Comparison of ENCODE assay signal across 11 cellular contexts in the genomic region with DNA sequence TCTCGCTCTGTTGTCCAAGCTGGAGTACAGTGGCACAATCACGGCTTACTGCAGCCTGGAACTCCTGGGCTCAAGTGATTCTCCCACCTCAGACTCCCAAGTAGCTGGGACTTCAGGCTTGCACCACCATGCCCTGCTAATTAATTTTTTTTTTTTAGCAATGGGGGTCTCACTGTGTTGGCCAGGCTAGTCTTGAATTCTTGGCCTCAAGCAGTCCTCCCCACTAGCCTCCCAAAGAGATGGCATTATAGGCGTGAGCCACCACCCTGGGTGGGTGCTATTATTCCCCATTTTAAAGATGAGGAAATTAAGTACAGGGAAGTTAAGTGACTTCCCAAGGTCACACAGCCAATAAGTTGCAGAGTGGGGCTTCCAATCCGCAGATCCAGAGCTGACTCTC. TPM values are rescaled to one million over a fixed set of nuclear protein-coding genes. Genes with fewer than 3 reads are reported as not detected.
DNase-seq lines count a peak whose midpoint lies in the region; ATAC-seq and TF ChIP-seq lines count a peak whose summit lies in the region.
"Had no signal": no experiment of that assay in that cellular context is flagged by ENCODE, and none has a peak within 500 bp of the region (broad histone marks: within the 10 kb centered on the region; RNA-seq: fewer than 3 reads in every experiment).

No MANE protein-coding gene starts in this region.

- H3K4me3 Mint-ChIP-seq in activated CD8-positive, alpha-beta T cell treated with anti-CD3 and anti-CD28 coated beads for 36 hours, result peak overlapping the region; percentile 86
- H3K4me3 Mint-ChIP-seq in memory B cell, result no peak overlapping the region

- H3K9me3 Mint-ChIP-seq in activated CD8-positive, alpha-beta T cell treated with anti-CD3 and anti-CD28 coated beads for 36 hours, result no peaks in the 10 kb centered on the region
- no peaks in the 10 kb centered on the region for H3K9me3 Mint-ChIP-seq in memory B cell

- no peak for DNase-seq in heart right ventricle
- no peak for DNase-seq in Right ventricle myocardium superior
- DNase-seq in activated CD8-positive, alpha-beta T cell treated with anti-CD3 and anti-CD28 coated beads for 36 hours, result no peak
- DNase-seq in memory B cell (ENCODE audit: low spot score in 2 of 2), result no peak
- DNase-seq in thoracic aorta (ENCODE audit: low spot score), result no peak
- no peak for DNase-seq in NCI-H345 (lab: John Stamatoyannopoulos, UW)
- DNase-seq in NCI-H446 (lab: John Stamatoyannopoulos, UW), result no peak
- DNase-seq: activated CD8-positive, alpha-beta memory T cell treated with anti-CD3 and anti-CD28 coated beads for 24 hours; NCI-H2107; stimulated activated CD4-positive, alpha-beta T cell treated with anti-CD3 and anti-CD28 coated beads, Interleukin-15, amount 100 ng/mL, for 24 hours had no signal

- H3K36me3 ChIP-seq in heart right ventricle (peaks cover 0 to 30% (median 4%) of the 10 kb centered on the region in 9 donors), thoracic aorta (no peaks in the 10 kb centered on the region)

- TF ChIP-seq CTCF in heart right ventricle (IDR thresholded peaks at IDR 0.05) (no peak), thoracic aorta (IDR thresholded peaks at IDR 0.05) (no peak)
- TF ChIP-seq CTCF in activated CD8-positive, alpha-beta T cell treated with anti-CD3 and anti-CD28 coated beads for 36 hours (IDR thresholded peaks at IDR 0.05), result no peak

- H3K4me3 ChIP-seq in heart right ventricle (peak overlapping the region in 7 of 10 donors; percentile 67 to 93 (median 73)), thoracic aorta (no peak overlapping the region)

- peaks cover 24% of the 10 kb centered on the region for H3K36me3 Mint-ChIP-seq in activated CD8-positive, alpha-beta T cell treated with anti-CD3 and anti-CD28 coated beads for 36 hours (ENCODE audit: low read depth)
- peaks cover 18% of the 10 kb centered on the region for H3K36me3 Mint-ChIP-seq in memory B cell

- H3K27me3 Mint-ChIP-seq in activated CD8-positive, alpha-beta T cell treated with anti-CD3 and anti-CD28 coated beads for 36 hours, result no peaks in the 10 kb centered on the region
- no peaks in the 10 kb centered on the region for H3K27me3 Mint-ChIP-seq in memory B cell

- H3K4me1 Mint-ChIP-seq in activated CD8-positive, alpha-beta T cell treated with anti-CD3 and anti-CD28 coated beads for 36 hours (ENCODE audit: low read depth), result peaks cover 36% of the 10 kb centered on the region
- H3K4me1 Mint-ChIP-seq in memory B cell, result peaks cover 30% of the 10 kb centered on the region

- intact Hi-C loops in heart right ventricle (cut with DNase I), result loop anchor here in 3 of 10 donors (5.0 to 10.0 kb wide), 2 partner anchors 50 to 122 kb away; partner anchors contain the start of genes PAIP1 (in 2 of the 3) and TMEM267 (in 1 of the 3)
- intact Hi-C loops in Right ventricle myocardium superior (cut with DNase I), result loop anchor here (5.0 kb wide), 1 partner anchor 47 kb away; the partner anchor contains the start of gene PAIP1
- intact Hi-C loops in activated CD8-positive, alpha-beta T cell treated with anti-CD3 and anti-CD28 coated beads for 36 hours (cut with micrococcal nuclease), result loop anchor here (5.0 kb wide), 1 partner anchor 47 kb away; the partner anchor contains the start of gene PAIP1

- H3K27me3 ChIP-seq in heart right ventricle, result no peaks in the 10 kb centered on the region
- no peaks in the 10 kb centered on the region for H3K27me3 ChIP-seq in thoracic aorta (replicated peaks; ENCODE audit: insufficient read depth)

- ATAC-seq in heart right ventricle (no peak), Right ventricle myocardium superior (ENCODE audit: poor library complexity) (no peak), memory B cell (ENCODE audit: low read depth) (no peak), thoracic aorta (ENCODE audit: insufficient number of reproducible peaks, low FRiP score, low read depth) (no peak), HG03378 (IDR thresholded peaks at IDR 0.05; ENCODE audit: unreplicated experiment) (no peak)
- ATAC-seq in activated CD8-positive, alpha-beta T cell treated with anti-CD3 and anti-CD28 coated beads for 36 hours, result no peak

- H3K4me1 ChIP-seq in heart right ventricle (peaks cover 0 to 79% (median 37%) of the 10 kb centered on the region in 9 donors), thoracic aorta (ENCODE audit: control insufficient read depth in 1 of 2, low read depth in 2 of 2) (peaks cover 11 to 29% of the 10 kb centered on the region in 2 donors)

- H3K27ac ChIP-seq in heart right ventricle (peak overlapping the region; percentile 93 to 99 (median 96)), thoracic aorta (peak overlapping the region; percentile 86 to 94)

- no peaks in the 10 kb centered on the region for H3K9me3 ChIP-seq in heart right ventricle
- no peaks in the 10 kb centered on the region for H3K9me3 ChIP-seq in thoracic aorta

- CTCF ChIA-PET in activated CD8-positive, alpha-beta T cell treated with anti-CD3 and anti-CD28 coated beads for 36 hours (lab: Charles Lee), result interaction anchor here (0.6 to 3.2 kb wide), 3 partner anchors 27 to 52 kb away, joined by 3 to 25 read pairs (median 6); no protein-coding TSS in a partner anchor

- H3K27ac Mint-ChIP-seq in activated CD8-positive, alpha-beta T cell treated with anti-CD3 and anti-CD28 coated beads for 36 hours, result peak overlapping the region; percentile 87
- H3K27ac Mint-ChIP-seq in memory B cell, result peak overlapping the region; percentile 87

- WGBS in heart right ventricle, 2 donors, result 73 to 76% methylated on average over 4 of the region's 4 CpGs

- POLR2A ChIA-PET in activated CD8-positive, alpha-beta T cell treated with anti-CD3 and anti-CD28 coated beads for 36 hours (lab: Charles Lee), result interaction anchor here (0.6 to 3.6 kb wide), 4 partner anchors 49 to 849 kb away, joined by 3 to 22 read pairs (median 8); partner anchors contain the start of gene TMEM267

RNA-seq across cellular contexts. Expression of gene NNT, which starts 1.7 kb away (rescaled TPM):
- 100 to 1,000 TPM; 383 to 731 (median 639) TPM for total RNA-seq in heart right ventricle
- polyA plus RNA-seq in heart right ventricle, result 10 to 100 TPM; 40.8 to 78.5 TPM
- total RNA-seq in Right ventricle myocardium superior, result 573 TPM
- total RNA-seq in activated CD8-positive, alpha-beta T cell treated with anti-CD3 and anti-CD28 coated beads for 36 hours, result 10 to 100 TPM; 72.0 to 78.4 TPM
- 10 to 100 TPM; 27.9 to 28.9 TPM for total RNA-seq in thoracic aorta

RNA-seq across cellular contexts. Expression of gene PAIP1, which starts 47.8 kb away (rescaled TPM):
- total RNA-seq in heart right ventricle (100 to 1,000 TPM; 112 to 162 (median 138) TPM), Right ventricle myocardium superior (120 TPM), thoracic aorta (10 to 100 TPM; 74.1 to 81.6 TPM)
- polyA plus RNA-seq in heart right ventricle, result 10 to 100 TPM; 51.1 to 84.6 TPM
- 10 to 100 TPM; 43.6 to 44.6 TPM for total RNA-seq in activated CD8-positive, alpha-beta T cell treated with anti-CD3 and anti-CD28 coated beads for 36 hours
